Comparison of ENCODE assay signal across 19 cellular contexts in genomic region chr2:224517963-224518362, GRCh38.
A peak's percentile ranks its signal among the peaks of the same experiment; 100 is the strongest.
DNase-seq lines count a peak whose midpoint lies in the region; ATAC-seq and TF ChIP-seq lines count a peak whose summit lies in the region.
"Had no signal": no experiment of that assay in that cellular context is flagged by ENCODE, and none has a peak within 500 bp of the region (broad histone marks: within the 10 kb centered on the region; RNA-seq: fewer than 3 reads in every experiment).

No MANE protein-coding gene starts in this region.

- H4K20me1 ChIP-seq in SK-N-SH (ENCODE audit: insufficient read depth), result peaks cover 41% of the 10 kb centered on the region

- intact Hi-C loops in MCF 10A (cut with micrococcal nuclease) (no loop called here), breast epithelium (cut with DNase I; ENCODE audit: low total_unique reads) (no loop called here), upper lobe of right lung (cut with DNase I) (no loop called here)

- H3F3A ChIP-seq in SK-N-SH (replicated peaks; ENCODE audit: insufficient read depth), result peaks cover 24% of the 10 kb centered on the region

- H3K4me3 Mint-ChIP-seq in MCF 10A (ENCODE audit: unreplicated experiment) (no peak overlapping the region), chondrocyte (ENCODE audit: unreplicated experiment) (no peak overlapping the region)
- H3K4me3 Mint-ChIP-seq: dendritic cell treated with granulocyte-macrophage colony-stimulating factor and Interleukin-4, amounts not matched to agents 40 ng/mL and 50 ng/mL, for 4 days had no signal

- no peak for TF ChIP-seq POLR2A in breast epithelium (IDR thresholded peaks at IDR 0.05)

- no TSS peak for BruUV-seq in MCF 10A (replicated peaks; lab: Mats Ljungman, UMichigan)

- CTCF ChIA-PET in MCF 10A (lab: Yijun Ruan, JAX), result no interaction called here
- CTCF ChIA-PET in SK-N-SH (lab: Yijun Ruan, JAX), result interaction anchor here (0.9 kb wide), 1 partner anchor 72 kb away, joined by 3 read pairs; no protein-coding TSS in a partner anchor

- no peak overlapping the region for H3K4me2 ChIP-seq in SK-N-SH

- no peak overlapping the region for H3K27ac ChIP-seq in breast epithelium
- no peak overlapping the region for H3K27ac ChIP-seq in upper lobe of right lung
- peak overlapping the region in 1 of 2 experiments; percentile 39; a peak in 2 of 4 replicates for H3K27ac ChIP-seq in SK-N-SH (ENCODE audit: low read depth in 2 of 2, low read length in 1 of 2)
- H3K27ac ChIP-seq: heart left ventricle, prostate gland, SK-N-MC, VCaP had no signal

- DNase-seq in MCF 10A (ENCODE audit: unreplicated experiment) (no peak), breast epithelium (ENCODE audit: low spot score in 2 of 2) (no peak), NOMO-1 (lab: John Stamatoyannopoulos, UW; ENCODE audit: unreplicated experiment in 2 of 2) (peak; percentile 48 to 89), chondrocyte (ENCODE audit: low spot score) (no peak), upper lobe of right lung (no peak), SK-N-SH (no peak)
- DNase-seq: Calu3, GDM1, heart left ventricle, left cardiac atrium, NCI-H1048, NCI-H2171 treated with DMSO at 0.1 percent for 48 hours had no signal

- TF ChIP-seq EP300 in SK-N-SH (IDR thresholded peaks at IDR 0.05; ENCODE audit: borderline replicate concordance in 1 of 2, low read depth in 1 of 2, low read length in 1 of 2), result no peak

- H3K36me3 Mint-ChIP-seq in MCF 10A (ENCODE audit: insufficient read depth, unreplicated experiment), result peaks cover 13% of the 10 kb centered on the region
- no peaks in the 10 kb centered on the region for H3K36me3 Mint-ChIP-seq in chondrocyte (ENCODE audit: low read depth)

- H3K27me3 Mint-ChIP-seq in MCF 10A (ENCODE audit: insufficient read depth, unreplicated experiment), result no peaks in the 10 kb centered on the region
- H3K27me3 Mint-ChIP-seq in chondrocyte (ENCODE audit: low read depth), result no peaks in the 10 kb centered on the region
- H3K27me3 Mint-ChIP-seq: dendritic cell treated with granulocyte-macrophage colony-stimulating factor and Interleukin-4, amounts not matched to agents 40 ng/mL and 50 ng/mL, for 4 days had no signal

- no peaks in the 10 kb centered on the region for H3K27me3 ChIP-seq in breast epithelium
- no peaks in the 10 kb centered on the region for H3K27me3 ChIP-seq in upper lobe of right lung
- no peaks in the 10 kb centered on the region for H3K27me3 ChIP-seq in SK-N-SH (ENCODE audit: insufficient read depth)
- H3K27me3 ChIP-seq: ascending aorta, heart left ventricle had no signal

- POLR2A ChIA-PET in MCF 10A (lab: Yijun Ruan, JAX) (interaction anchor here (0.8 to 1.5 kb wide), 5 partner anchors 10 to 272 kb away, joined by 3 to 4 read pairs (median 4); no protein-coding TSS in a partner anchor), SK-N-SH (lab: Yijun Ruan, JAX) (no interaction called here)

- peaks cover 97% of the 10 kb centered on the region for H3K79me2 ChIP-seq in SK-N-SH (ENCODE audit: insufficient read depth)

- H3K27ac Mint-ChIP-seq in MCF 10A (ENCODE audit: low read depth, unreplicated experiment), result peak overlapping the region; percentile 83
- H3K27ac Mint-ChIP-seq in chondrocyte (ENCODE audit: unreplicated experiment), result peak overlapping the region; percentile 49
- H3K27ac Mint-ChIP-seq: dendritic cell treated with granulocyte-macrophage colony-stimulating factor and Interleukin-4, amounts not matched to agents 40 ng/mL and 50 ng/mL, for 4 days had no signal

- no peaks in the 10 kb centered on the region for H3K9me3 ChIP-seq in breast epithelium
- no peaks in the 10 kb centered on the region for H3K9me3 ChIP-seq in upper lobe of right lung
- no peaks in the 10 kb centered on the region for H3K9me3 ChIP-seq in SK-N-SH
- H3K9me3 ChIP-seq: ascending aorta, heart left ventricle, prostate gland had no signal

- TF ChIP-seq CTCF in MCF 10A (IDR thresholded peaks at IDR 0.05; ENCODE audit: unreplicated experiment) (no peak), breast epithelium (IDR thresholded peaks at IDR 0.05) (no peak), chondrocyte (IDR thresholded peaks at IDR 0.05) (no peak), upper lobe of right lung (IDR thresholded peaks at IDR 0.05) (no peak), SK-N-SH (IDR thresholded peaks at IDR 0.05) (no peak)

- TF ChIP-seq RAD21 in SK-N-SH (IDR thresholded peaks at IDR 0.05; ENCODE audit: low read length), result no peak

- H3K4me1 Mint-ChIP-seq in MCF 10A (ENCODE audit: insufficient read depth, unreplicated experiment), result peaks cover 28% of the 10 kb centered on the region
- H3K4me1 Mint-ChIP-seq in chondrocyte (ENCODE audit: low read depth), result peaks cover 53% of the 10 kb centered on the region

- no peaks in the 10 kb centered on the region for H3K9me2 ChIP-seq in SK-N-SH

- H3K4me1 ChIP-seq in breast epithelium, result peaks cover 0 to 15% of the 10 kb centered on the region in 2 donors
- peaks cover 28% of the 10 kb centered on the region for H3K4me1 ChIP-seq in upper lobe of right lung
- H3K4me1 ChIP-seq in SK-N-SH (ENCODE audit: control insufficient read depth in 1 of 2, insufficient read depth in 2 of 2, low read depth in 1 of 2, low read length in 1 of 2), result peaks cover 3 to 21% of the 10 kb centered on the region in 2 experiments; a peak in 3 of 4 replicates

- H3K36me3 ChIP-seq in breast epithelium (no peaks in the 10 kb centered on the region), upper lobe of right lung (peaks cover 2% of the 10 kb centered on the region), SK-N-SH (replicated peaks in 1 of 2; ENCODE audit: control insufficient read depth in 1 of 2, insufficient read depth in 2 of 2, low read length in 1 of 2) (peaks cover 7 to 19% of the 10 kb centered on the region in 2 experiments)
- H3K36me3 ChIP-seq: ascending aorta, prostate gland had no signal

- H3K4me3 ChIP-seq in breast epithelium (no peak overlapping the region), upper lobe of right lung (no peak overlapping the region), SK-N-SH (ENCODE audit: low read depth in 2 of 2, low read length in 1 of 2) (no peak overlapping the region)
- H3K4me3 ChIP-seq: ascending aorta, heart left ventricle, prostate gland, SK-N-MC had no signal

- no peak overlapping the region for H2AFZ ChIP-seq in SK-N-SH (ENCODE audit: low read depth)

- ATAC-seq in upper lobe of right lung, result peak; percentile 46
- no peak for ATAC-seq in HG02884 (IDR thresholded peaks at IDR 0.05; ENCODE audit: unreplicated experiment)
- no peak for ATAC-seq in GM18519 (IDR thresholded peaks at IDR 0.05; ENCODE audit: low FRiP score, unreplicated experiment)
- ATAC-seq: heart left ventricle had no signal

- no peak overlapping the region for H3K9ac ChIP-seq in SK-N-SH

- H3K9me3 Mint-ChIP-seq in MCF 10A (ENCODE audit: unreplicated experiment) (no peaks in the 10 kb centered on the region), chondrocyte (ENCODE audit: low read depth) (no peaks in the 10 kb centered on the region)
- H3K9me3 Mint-ChIP-seq: dendritic cell treated with granulocyte-macrophage colony-stimulating factor and Interleukin-4, amounts not matched to agents 40 ng/mL and 50 ng/mL, for 4 days had no signal

- WGBS in SK-N-SH (ENCODE audit: low lambda C conversion rate), result 95% methylated on average over 2 of the region's 2 CpGs

TF ChIP-seq in SK-N-SH, 30 proteins besides CTCF, POLR2A, EP300 and RAD21 (continues in another document):
- TF ChIP-seq YY1 (IDR thresholded peaks at IDR 0.05; ENCODE audit: low read depth) (no peak), ZBTB33 (IDR thresholded peaks at IDR 0.05; ENCODE audit: borderline replicate concordance, low read depth) (no peak), TCF12 (IDR thresholded peaks at IDR 0.05) (no peak), RXRA (IDR thresholded peaks at IDR 0.05; ENCODE audit: borderline replicate concordance, low read depth) (no peak), ELF1 (IDR thresholded peaks at IDR 0.05) (no peak), SMC3 (IDR thresholded peaks at IDR 0.05; ENCODE audit: low read depth, low read length) (no peak), FOXM1 (IDR thresholded peaks at IDR 0.05; ENCODE audit: low read depth) (no peak), SIN3A (IDR thresholded peaks at IDR 0.05; ENCODE audit: borderline replicate concordance, low read depth, low read length) (no peak), RFX5 (IDR thresholded peaks at IDR 0.05; ENCODE audit: low read length) (no peak), GATA2 (CRISPR knock-in tag; IDR thresholded peaks at IDR 0.05) (no peak), TEAD4 (IDR thresholded peaks at IDR 0.05; ENCODE audit: borderline replicate concordance, insufficient read depth) (no peak), FOSL2 (IDR thresholded peaks at IDR 0.05; ENCODE audit: borderline replicate concordance, low read depth) (no peak), NFIC (IDR thresholded peaks at IDR 0.05; ENCODE audit: borderline replicate concordance) (no peak), PBX3 (IDR thresholded peaks at IDR 0.05) (no peak), TAF1 (IDR thresholded peaks at IDR 0.05; ENCODE audit: borderline replicate concordance, low read depth, low read length) (no peak), FOXJ3 (CRISPR knock-in tag; IDR thresholded peaks at IDR 0.05) (no peak)

Comparison
In these comparisons a context has a peak if more than half of its experiments do, and no peak if none do; other contexts are left out.
1. DNase-seq: peak in NOMO-1 (2 of 2); none in MCF 10A (single experiment), breast epithelium (0 of 2), chondrocyte (single experiment), upper lobe of right lung (single experiment) and SK-N-SH (single experiment).